Comparison of ENCODE assay signal across 1 cellular context in genomic region chr2:175806115-175806470, GRCh38.
TF ChIP-seq lines count a peak whose summit lies in the region.

No MANE protein-coding gene starts in this region.

TF ChIP-seq in GM23338, 12 proteins besides CTCF, POLR2A, EP300 and RAD21 (continued from another document):
- TF ChIP-seq POLR2AphosphoS5 (IDR thresholded peaks at IDR 0.05; ENCODE audit: low read depth): no peak
- TF ChIP-seq CREB1 (CRISPR knock-in tag; IDR thresholded peaks at IDR 0.05; ENCODE audit: low read depth): no peak
- TF ChIP-seq ZNF331 (CRISPR knock-in tag; IDR thresholded peaks at IDR 0.05; ENCODE audit: low read depth): no peak
- no peak for TF ChIP-seq STAT1 (IDR thresholded peaks at IDR 0.05; ENCODE audit: unreplicated experiment)
- no peak for TF ChIP-seq EZH2 (IDR thresholded peaks at IDR 0.05; ENCODE audit: low read depth, unreplicated experiment)
- TF ChIP-seq JUNB (IDR thresholded peaks at IDR 0.05; ENCODE audit: unreplicated experiment): no peak
- no peak for TF ChIP-seq ZNF114 (CRISPR knock-in tag; IDR thresholded peaks at IDR 0.05)
- no peak for TF ChIP-seq ETS1 (IDR thresholded peaks at IDR 0.05)
- no peak for TF ChIP-seq NANOG (IDR thresholded peaks at IDR 0.05; ENCODE audit: borderline replicate concordance)
